ENCODE assay signal across 27 cellular contexts in genomic region chr4:78460368-78460767, GRCh38.
A peak's percentile ranks its signal among the peaks of the same experiment; 100 is the strongest.
DNase-seq lines count a peak whose midpoint lies in the region; ATAC-seq, FAIRE-seq and TF ChIP-seq lines count a peak whose summit lies in the region.
"Had no signal": no experiment of that assay in that cellular context is flagged by ENCODE, and none has a peak within 500 bp of the region (broad histone marks: within the 10 kb centered on the region; RNA-seq: fewer than 3 reads in every experiment).

No MANE protein-coding gene starts in this region.

- in situ Hi-C loops in mammary epithelial cell (cut with MboI; ENCODE audit: low sequenced_read_pairs in 2 of 2) = no loop called here

- H3K23ac ChIP-seq in H1 (ENCODE audit: insufficient read length) = no peak overlapping the region

- TF ChIP-seq RAD21 in A549 (conservative IDR thresholded peaks at IDR 0.05 in 1 of 2, IDR thresholded peaks at IDR 0.05 in 1 of 2) (no peak), Ishikawa (IDR thresholded peaks at IDR 0.05; ENCODE audit: low read depth) (no peak), H1 (IDR thresholded peaks at IDR 0.05 in 1 of 2, conservative IDR thresholded peaks at IDR 0.05 in 1 of 2; ENCODE audit: low read depth in 2 of 2, low read length in 2 of 2) (no peak)

- H2BK5ac ChIP-seq in H1 (ENCODE audit: low read depth, low read length) = no peak overlapping the region

- BruUV-seq in MCF 10A (replicated peaks; lab: Mats Ljungman, UMichigan) (no TSS peak), mammary epithelial cell (replicated peaks; lab: Mats Ljungman, UMichigan) (no TSS peak)

- H3K36me3 ChIP-seq in mammary epithelial cell (ENCODE audit: insufficient read depth, low read length) (no peaks in the 10 kb centered on the region), H1 (ENCODE audit: control insufficient read depth in 2 of 4, insufficient read depth in 4 of 4, low read length in 3 of 4) (peaks cover 2 to 89% (median 55%) of the 10 kb centered on the region in 4 experiments)
- H3K36me3 ChIP-seq: BLaER1 had no signal

- no peaks in the 10 kb centered on the region for H3K36me3 Mint-ChIP-seq in MCF 10A (ENCODE audit: insufficient read depth, unreplicated experiment)
- H3K36me3 Mint-ChIP-seq in activated naive CD4-positive, alpha-beta T cell treated with anti-CD3 and anti-CD28 coated beads for 36 hours (ENCODE audit: low read depth) = no peaks in the 10 kb centered on the region
- H3K36me3 Mint-ChIP-seq: CD14-positive monocyte; CD4-positive, alpha-beta memory T cell; CD4-positive, CD25-positive, alpha-beta regulatory T cell; CD8-positive, alpha-beta memory T cell had no signal

- H3K9me3 ChIP-seq in mammary epithelial cell (replicated peaks; ENCODE audit: insufficient read depth, low read length) (no peaks in the 10 kb centered on the region), A549 (no peaks in the 10 kb centered on the region), H1 (ENCODE audit: insufficient read depth in 2 of 2, low read depth in 1 of 2, low read length in 1 of 2) (no peaks in the 10 kb centered on the region)
- H3K9me3 ChIP-seq: BE2C, BLaER1 had no signal

- POLR2A ChIA-PET in MCF 10A (lab: Yijun Ruan, JAX) = no interaction called here
- POLR2A ChIA-PET in A549 (lab: Yijun Ruan, JAX) = no interaction called here
- POLR2A ChIA-PET in H1 (lab: Charles Lee; ENCODE audit: partially characterized antibody) = no interaction called here

- H2AK5ac ChIP-seq in H1 (ENCODE audit: low read depth, low read length) = no peak overlapping the region

- no peak overlapping the region for H3K4ac ChIP-seq in H1 (replicated peaks; ENCODE audit: insufficient read length, low read depth, low read length)

- H4K8ac ChIP-seq in H1 (ENCODE audit: extremely low read depth, insufficient read depth, low read length) = no peak overlapping the region

- H2BK20ac ChIP-seq in H1 (ENCODE audit: low read length) = no peak overlapping the region

- no peak overlapping the region for H3K27ac Mint-ChIP-seq in MCF 10A (ENCODE audit: low read depth, unreplicated experiment)
- no peak overlapping the region for H3K27ac Mint-ChIP-seq in activated naive CD4-positive, alpha-beta T cell treated with anti-CD3 and anti-CD28 coated beads for 36 hours
- H3K27ac Mint-ChIP-seq: CD14-positive monocyte; CD4-positive, alpha-beta memory T cell; CD4-positive, CD25-positive, alpha-beta regulatory T cell; CD8-positive, alpha-beta memory T cell had no signal

- H3K4me1 Mint-ChIP-seq in MCF 10A (ENCODE audit: insufficient read depth, unreplicated experiment) = no peaks in the 10 kb centered on the region
- H3K4me1 Mint-ChIP-seq in activated naive CD4-positive, alpha-beta T cell treated with anti-CD3 and anti-CD28 coated beads for 36 hours (ENCODE audit: low read depth) = no peaks in the 10 kb centered on the region
- H3K4me1 Mint-ChIP-seq: CD14-positive monocyte; CD4-positive, alpha-beta memory T cell; CD4-positive, CD25-positive, alpha-beta regulatory T cell; CD8-positive, alpha-beta memory T cell had no signal

- no peak overlapping the region for H3K56ac ChIP-seq in H1 (replicated peaks; ENCODE audit: insufficient read length, low read depth, low read length)

- H3K27ac ChIP-seq in mammary epithelial cell (ENCODE audit: insufficient read depth, low read depth, low read length) = no peak overlapping the region
- no peak overlapping the region for H3K27ac ChIP-seq in A549
- no peak overlapping the region for H3K27ac ChIP-seq in H1 (ENCODE audit: low read depth, low read length)
- H3K27ac ChIP-seq: 22Rv1, BLaER1 had no signal

- no peak for TF ChIP-seq EP300 in A549 (IDR thresholded peaks at IDR 0.05)
- TF ChIP-seq EP300 in Ishikawa (IDR thresholded peaks at IDR 0.05; ENCODE audit: borderline replicate concordance) = no peak
- TF ChIP-seq EP300 in H1 (IDR thresholded peaks at IDR 0.05; ENCODE audit: borderline replicate concordance in 1 of 2, low read depth in 2 of 2, low read length in 2 of 2) = no peak

- H3K4me3 Mint-ChIP-seq in MCF 10A (ENCODE audit: unreplicated experiment) = no peak overlapping the region
- no peak overlapping the region for H3K4me3 Mint-ChIP-seq in activated naive CD4-positive, alpha-beta T cell treated with anti-CD3 and anti-CD28 coated beads for 36 hours
- H3K4me3 Mint-ChIP-seq: CD14-positive monocyte; CD4-positive, alpha-beta memory T cell; CD4-positive, CD25-positive, alpha-beta regulatory T cell; CD8-positive, alpha-beta memory T cell had no signal

- no peak for FAIRE-seq in A549 (lab: Jason Lieb, UNC)
- FAIRE-seq in H1 (lab: Jason Lieb, UNC) = no peak
- FAIRE-seq: GM12878, GM12892, GM18507 had no signal

- no peak for ATAC-seq in A549
- ATAC-seq: GM12878 had no signal

- H3K9me3 Mint-ChIP-seq in MCF 10A (ENCODE audit: unreplicated experiment) = no peaks in the 10 kb centered on the region
- H3K9me3 Mint-ChIP-seq in activated naive CD4-positive, alpha-beta T cell treated with anti-CD3 and anti-CD28 coated beads for 36 hours = no peaks in the 10 kb centered on the region
- H3K9me3 Mint-ChIP-seq: CD4-positive, alpha-beta memory T cell; CD4-positive, CD25-positive, alpha-beta regulatory T cell; CD8-positive, alpha-beta memory T cell had no signal

- H3K4me2 ChIP-seq in mammary epithelial cell (ENCODE audit: insufficient read depth, low read depth, low read length) = no peak overlapping the region
- H3K4me2 ChIP-seq in A549 = no peak overlapping the region
- H3K4me2 ChIP-seq in H1 (ENCODE audit: insufficient read depth in 1 of 2, low read depth in 2 of 2, low read length in 2 of 2) = no peak overlapping the region
- H3K4me2 ChIP-seq: BLaER1 had no signal

- H4K5ac ChIP-seq in H1 (ENCODE audit: insufficient read length, low read depth, low read length) = no peak overlapping the region

- H2AFZ ChIP-seq in mammary epithelial cell (ENCODE audit: low read depth, low read length) (no peak overlapping the region), H1 (ENCODE audit: low read length) (no peak overlapping the region)

- no peaks in the 10 kb centered on the region for H3K79me2 ChIP-seq in mammary epithelial cell (ENCODE audit: insufficient read depth, low read length)
- no peaks in the 10 kb centered on the region for H3K79me2 ChIP-seq in H1 (ENCODE audit: control insufficient read depth in 1 of 2, insufficient read depth in 2 of 2, low read length in 2 of 2)

- H4K20me1 ChIP-seq in mammary epithelial cell (ENCODE audit: insufficient read depth, low read length) = no peaks in the 10 kb centered on the region
- no peaks in the 10 kb centered on the region for H4K20me1 ChIP-seq in H1 (replicated peaks in 1 of 2; ENCODE audit: control insufficient read depth in 1 of 2, insufficient read depth in 2 of 2, low read length in 2 of 2)
- H4K20me1 ChIP-seq: BLaER1 had no signal

- TF ChIP-seq POLR2A in A549 (IDR thresholded peaks at IDR 0.05; ENCODE audit: low read length) (no peak), H1 (IDR thresholded peaks at IDR 0.05; ENCODE audit: control extremely low read depth in 1 of 2, low read depth in 2 of 2, low read length in 2 of 2) (no peak)

- no peak overlapping the region for H2BK12ac ChIP-seq in H1 (ENCODE audit: low read depth, low read length)

- DNase-seq in MCF 10A (ENCODE audit: unreplicated experiment) = peak; percentile 3
- DNase-seq in mammary epithelial cell = no peak
- no peak for DNase-seq in A549 (ENCODE audit: low read depth in 1 of 2, low spot score in 1 of 2)
- no peak for DNase-seq in H1 (ENCODE audit: low read depth in 1 of 2, low spot score in 2 of 2)
- no peak for DNase-seq in activated naive CD4-positive, alpha-beta T cell treated with anti-CD3 and anti-CD28 coated beads for 36 hours
- DNase-seq in kidney tubule cell (ENCODE audit: low spot score) = no peak
- DNase-seq: ACHN; BE2C; C1 segment of cervical spinal cord; CD4-positive, alpha-beta memory T cell; CD4-positive, CD25-positive, alpha-beta regulatory T cell; CD8-positive, alpha-beta memory T cell; COR-L47; DMS 273 treated with DMSO at 0.1 percent for 48 hours; DMS153; DMS53; DMS79; DND-41; EL; GDM1 had no signal

- intact Hi-C loops in MCF 10A (cut with micrococcal nuclease) (no loop called here), mammary epithelial cell (cut with micrococcal nuclease) (no loop called here)
- intact Hi-C loops in activated naive CD4-positive, alpha-beta T cell treated with anti-CD3 and anti-CD28 coated beads for 36 hours (cut with micrococcal nuclease) = no loop called here

- WGBS in mammary epithelial cell (ENCODE audit: low coverage, missing lambda C conversion rate) = 91% methylated on average over 3 of the region's 3 CpGs
- WGBS in A549 (ENCODE audit: missing lambda C conversion rate) = 82% methylated on average over 3 of the region's 3 CpGs
- 97% methylated on average over 3 of the region's 3 CpGs; no CpG with 5 or more reads in 1 of the 2 experiments for WGBS in H1 (ENCODE audit: extremely low coverage in 1 of 2, insufficient coverage in 1 of 2, insufficient read length in 1 of 2, insufficient replicate concordance in 2 of 2, low coverage in 1 of 2, low lambda C conversion rate in 2 of 2, missing lambda C conversion rate in 1 of 2), 2 experiments

- TF ChIP-seq CTCF in MCF 10A (IDR thresholded peaks at IDR 0.05; ENCODE audit: unreplicated experiment) = no peak
- TF ChIP-seq CTCF in mammary epithelial cell (conservative IDR thresholded peaks at IDR 0.05 in 1 of 2, IDR thresholded peaks at IDR 0.05 in 1 of 2; ENCODE audit: extremely low read depth in 1 of 2, insufficient read depth in 1 of 2, low read depth in 1 of 2, low read length in 2 of 2) = no peak
- TF ChIP-seq CTCF in A549 (IDR thresholded peaks at IDR 0.05) = no peak
- no peak for TF ChIP-seq CTCF in H1 (IDR thresholded peaks at IDR 0.05; ENCODE audit: control extremely low read depth in 1 of 3, insufficient read depth in 1 of 3, low read depth in 1 of 3, low read length in 3 of 3)

- H2BK120ac ChIP-seq in H1 (replicated peaks; ENCODE audit: low read depth, low read length) = no peak overlapping the region

- H3K27me3 ChIP-seq in mammary epithelial cell (ENCODE audit: insufficient read depth, low read length) (no peaks in the 10 kb centered on the region), H1 (replicated peaks in 1 of 4; ENCODE audit: control insufficient read depth in 3 of 4, extremely low read depth in 1 of 4, insufficient read depth in 3 of 4, low read length in 3 of 4) (no peaks in the 10 kb centered on the region)
- H3K27me3 ChIP-seq: BE2C, BLaER1 had no signal

- no peaks in the 10 kb centered on the region for H3K27me3 Mint-ChIP-seq in MCF 10A (ENCODE audit: insufficient read depth, unreplicated experiment)
- peaks cover 5% of the 10 kb centered on the region for H3K27me3 Mint-ChIP-seq in activated naive CD4-positive, alpha-beta T cell treated with anti-CD3 and anti-CD28 coated beads for 36 hours (ENCODE audit: low read depth)

- H3K4me1 ChIP-seq in mammary epithelial cell (ENCODE audit: insufficient read depth, low read length) = no peaks in the 10 kb centered on the region
- no peaks in the 10 kb centered on the region for H3K4me1 ChIP-seq in A549
- no peaks in the 10 kb centered on the region for H3K4me1 ChIP-seq in H1 (replicated peaks in 1 of 4; ENCODE audit: control insufficient read depth in 3 of 4, insufficient read depth in 4 of 4, low read length in 3 of 4)
- H3K4me1 ChIP-seq: BE2C, BLaER1 had no signal

- H3K79me1 ChIP-seq in H1 (ENCODE audit: low read depth, low read length) = no peaks in the 10 kb centered on the region

- no peaks in the 10 kb centered on the region for H3K23me2 ChIP-seq in H1 (ENCODE audit: low read depth, low read length)

- no peak overlapping the region for H3K4me3 ChIP-seq in mammary epithelial cell (replicated peaks in 1 of 3; ENCODE audit: insufficient read depth in 1 of 3, low read depth in 2 of 3, low read length in 3 of 3)
- H3K4me3 ChIP-seq in A549 = no peak overlapping the region
- no peak overlapping the region for H3K4me3 ChIP-seq in H1 (ENCODE audit: extremely low read depth in 1 of 4, insufficient read depth in 2 of 4, low read depth in 3 of 4, low read length in 4 of 4)
- H3K4me3 ChIP-seq: BLaER1, GM12878 had no signal

- CTCF ChIA-PET in MCF 10A (lab: Yijun Ruan, JAX) (no interaction called here), mammary epithelial cell (lab: Charles Lee; ENCODE audit: low non-redundant PET) (no interaction called here), A549 (lab: Yijun Ruan, JAX) (no interaction called here), H1 (lab: Charles Lee; ENCODE audit: partially characterized antibody) (no interaction called here)
- CTCF ChIA-PET in activated naive CD4-positive, alpha-beta T cell treated with anti-CD3 and anti-CD28 coated beads for 36 hours (lab: Charles Lee) = no interaction called here

- H3K9ac ChIP-seq in mammary epithelial cell (ENCODE audit: insufficient read depth, low read length) (no peak overlapping the region), H1 (replicated peaks in 1 of 4; ENCODE audit: extremely low read depth in 1 of 4, low read depth in 3 of 4, low read length in 3 of 4) (no peak overlapping the region)
- H3K9ac ChIP-seq: BLaER1 had no signal

- no peak overlapping the region for H3K18ac ChIP-seq in H1 (ENCODE audit: extremely low read depth, low read length)

- dilution Hi-C loops in mammary epithelial cell (cut with HindIII; ENCODE audit: low sequenced_read_pairs) = no loop called here

- H4K91ac ChIP-seq in H1 (replicated peaks; ENCODE audit: insufficient read length, low read length) = no peak overlapping the region

- no peak overlapping the region for H3K14ac ChIP-seq in H1 (ENCODE audit: insufficient read length)

- no peak overlapping the region for H2BK15ac ChIP-seq in H1 (ENCODE audit: low read length)
